28 cellular contexts compared by ENCODE assay signal in genomic region chr10:61586829-61587228, GRCh38.
A peak's percentile ranks its signal among the peaks of the same experiment; 100 is the strongest.
DNase-seq lines count a peak whose midpoint lies in the region; ATAC-seq, FAIRE-seq and TF ChIP-seq lines count a peak whose summit lies in the region.
"Had no signal": no experiment of that assay in that cellular context is flagged by ENCODE, and none has a peak within 500 bp of the region (broad histone marks: within the 10 kb centered on the region; RNA-seq: fewer than 3 reads in every experiment).

No MANE protein-coding gene starts in this region.

- H3K9me3 ChIP-seq in K562 (replicated peaks; ENCODE audit: control insufficient read depth, insufficient read depth, low read depth, low read length): no peaks in the 10 kb centered on the region
- H3K9me3 ChIP-seq in Peyer's patch: no peaks in the 10 kb centered on the region
- no peaks in the 10 kb centered on the region for H3K9me3 ChIP-seq in naive thymus-derived CD4-positive, alpha-beta T cell (ENCODE audit: control insufficient read depth in 2 of 3, low read length in 3 of 3)
- H3K9me3 ChIP-seq: BE2C, BLaER1 had no signal

- no peak for TF ChIP-seq EP300 in K562 (IDR thresholded peaks at IDR 0.05; ENCODE audit: low read length)

- no peaks in the 10 kb centered on the region for H3K9me3 Mint-ChIP-seq in stimulated activated memory B cell treated with anti-CD40 and anti-IgM and Interleukin-4, amounts not matched to agents 10 μg/mL and 1 μg/mL and 100 μg/mL, for 72 hours
- H3K9me3 Mint-ChIP-seq in naive thymus-derived CD4-positive, alpha-beta T cell: peaks cover 0 to 3% (median 0%) of the 10 kb centered on the region in 11 donors
- H3K9me3 Mint-ChIP-seq: CD8-positive, alpha-beta memory T cell had no signal

- no peaks in the 10 kb centered on the region for H4K20me1 ChIP-seq in K562 (replicated peaks; ENCODE audit: control insufficient read depth, insufficient read depth, low read length)
- H4K20me1 ChIP-seq: BLaER1 had no signal

- peaks cover 12% of the 10 kb centered on the region for H3K4me1 Mint-ChIP-seq in stimulated activated memory B cell treated with anti-CD40 and anti-IgM and Interleukin-4, amounts not matched to agents 10 μg/mL and 1 μg/mL and 100 μg/mL, for 72 hours
- no peaks in the 10 kb centered on the region for H3K4me1 Mint-ChIP-seq in naive thymus-derived CD4-positive, alpha-beta T cell
- H3K4me1 Mint-ChIP-seq: CD4-positive, alpha-beta memory T cell; CD4-positive, CD25-positive, alpha-beta regulatory T cell; CD8-positive, alpha-beta memory T cell had no signal

- in situ Hi-C loops in K562 (cut with MboI): no loop called here

- H3K27ac ChIP-seq in K562 (ENCODE audit: extremely low read depth, low read depth, low read length) (no peak overlapping the region), Peyer's patch (no peak overlapping the region)
- H3K27ac ChIP-seq in naive thymus-derived CD4-positive, alpha-beta T cell (ENCODE audit: low read depth, low read length): no peak overlapping the region
- H3K27ac ChIP-seq: BLaER1 had no signal

- H3K9me1 ChIP-seq in K562 (ENCODE audit: control insufficient read depth, insufficient read depth, low read length): no peaks in the 10 kb centered on the region

- H3K4me2 ChIP-seq in K562 (ENCODE audit: insufficient read depth, low read length): no peak overlapping the region
- H3K4me2 ChIP-seq: BLaER1 had no signal

- no peaks in the 10 kb centered on the region for H3K36me3 ChIP-seq in K562 (ENCODE audit: control insufficient read depth, insufficient read depth, low read length)
- no peaks in the 10 kb centered on the region for H3K36me3 ChIP-seq in Peyer's patch
- H3K36me3 ChIP-seq in naive thymus-derived CD4-positive, alpha-beta T cell (ENCODE audit: control insufficient read depth in 2 of 3, insufficient read depth in 3 of 3, low read length in 3 of 3): no peaks in the 10 kb centered on the region
- H3K36me3 ChIP-seq: BE2C, BLaER1 had no signal

- no peak for TF ChIP-seq CTCF in K562 (IDR thresholded peaks at IDR 0.05 in 2 of 3, conservative IDR thresholded peaks at IDR 0.05 in 1 of 3; ENCODE audit: insufficient read depth in 2 of 3, low read depth in 1 of 3, low read length in 3 of 3)
- TF ChIP-seq CTCF in Peyer's patch (IDR thresholded peaks at IDR 0.05): no peak

- CTCF ChIA-PET in K562 (lab: Yijun Ruan, JAX; ENCODE audit: low intra/inter-chr PET ratio): no interaction called here
- CTCF ChIA-PET in naive thymus-derived CD4-positive, alpha-beta T cell (lab: Charles Lee): no interaction called here

- intact Hi-C loops in K562 (cut with micrococcal nuclease): loop anchor here (5.0 kb wide), 2 partner anchors 145 to 245 kb away; no protein-coding TSS in a partner anchor
- intact Hi-C loops in naive thymus-derived CD4-positive, alpha-beta T cell (cut with micrococcal nuclease): no loop called here

- TF ChIP-seq RAD21 in K562 (CRISPR knock-in tag; conservative IDR thresholded peaks at IDR 0.05 in 1 of 2, IDR thresholded peaks at IDR 0.05 in 1 of 2): no peak

- TF ChIP-seq POLR2A in K562 (conservative IDR thresholded peaks at IDR 0.05) (no peak), Peyer's patch (IDR thresholded peaks at IDR 0.05) (no peak)

- peak; percentile 16 for DNase-seq in OCI-M1 (lab: John Stamatoyannopoulos, UW)
- peak in 1 of 4 experiments; percentile 30 for DNase-seq in K562 (ENCODE audit: extremely low read depth in 1 of 4, low spot score in 3 of 4)
- DNase-seq in Peyer's patch: no peak
- no peak for DNase-seq in naive thymus-derived CD4-positive, alpha-beta T cell
- DNase-seq in cortex of kidney (lab: John Stamatoyannopoulos, UW): no peak
- DNase-seq: 8988T; ACHN; BE2C; C1 segment of cervical spinal cord; CD4-positive, alpha-beta memory T cell; CD4-positive, CD25-positive, alpha-beta regulatory T cell; CD8-positive, alpha-beta memory T cell; COR-L47; DMS 273 treated with DMSO at 0.1 percent for 48 hours; DMS153; DMS53; DMS79; DND-41; EL; GDM1 had no signal

- POLR2A ChIA-PET in K562 (lab: Yijun Ruan, JAX): interaction anchor here (0.7 to 1.0 kb wide), 3 partner anchors 17 to 1362 kb away, joined by 3 read pairs; no protein-coding TSS in a partner anchor
- POLR2A ChIA-PET in naive thymus-derived CD4-positive, alpha-beta T cell (lab: Charles Lee): no interaction called here

- H3K79me2 ChIP-seq in K562 (ENCODE audit: control insufficient read depth, insufficient read depth, low read length): no peaks in the 10 kb centered on the region

- no peak overlapping the region for H3K4me3 Mint-ChIP-seq in stimulated activated memory B cell treated with anti-CD40 and anti-IgM and Interleukin-4, amounts not matched to agents 10 μg/mL and 1 μg/mL and 100 μg/mL, for 72 hours
- H3K4me3 Mint-ChIP-seq in naive thymus-derived CD4-positive, alpha-beta T cell: no peak overlapping the region
- H3K4me3 Mint-ChIP-seq: CD14-positive monocyte; CD4-positive, alpha-beta memory T cell; CD4-positive, CD25-positive, alpha-beta regulatory T cell; CD8-positive, alpha-beta memory T cell had no signal

- H3K27me3 Mint-ChIP-seq in stimulated activated memory B cell treated with anti-CD40 and anti-IgM and Interleukin-4, amounts not matched to agents 10 μg/mL and 1 μg/mL and 100 μg/mL, for 72 hours: no peaks in the 10 kb centered on the region
- peaks cover 0 to 7% (median 6%) of the 10 kb centered on the region in 5 donors for H3K27me3 Mint-ChIP-seq in naive thymus-derived CD4-positive, alpha-beta T cell

- no peak overlapping the region for H2AFZ ChIP-seq in K562 (ENCODE audit: low read depth, low read length)

- ATAC-seq in K562: no peak
- peak; percentile 34 for ATAC-seq in stimulated activated memory B cell treated with anti-CD40 and anti-IgM and Interleukin-4, amounts not matched to agents 10 μg/mL and 1 μg/mL and 100 μg/mL, for 72 hours
- no peak for ATAC-seq in naive thymus-derived CD4-positive, alpha-beta T cell
- ATAC-seq: GM12878 had no signal

- no peak overlapping the region for H3K9ac ChIP-seq in K562 (ENCODE audit: insufficient read depth in 1 of 2, low read depth in 2 of 2, low read length in 2 of 2)
- H3K9ac ChIP-seq: BLaER1 had no signal

- H3K27me3 ChIP-seq in K562 (ENCODE audit: control insufficient read depth in 2 of 2, insufficient read depth in 2 of 2, low read length in 2 of 2) (no peaks in the 10 kb centered on the region), Peyer's patch (no peaks in the 10 kb centered on the region)
- peaks cover 0 to 3% of the 10 kb centered on the region in 2 donors for H3K27me3 ChIP-seq in naive thymus-derived CD4-positive, alpha-beta T cell (ENCODE audit: control insufficient read depth in 2 of 2, insufficient read depth in 2 of 2, low read length in 2 of 2)
- H3K27me3 ChIP-seq: BE2C, BLaER1 had no signal

- 6% methylated on average over 1 of the region's 1 CpG for WGBS in K562 (ENCODE audit: insufficient coverage, low coverage, missing lambda C conversion rate)

- no TSS peak for BruUV-seq in K562 (replicated peaks; lab: Mats Ljungman, UMichigan)

- H3K4me1 ChIP-seq in K562 (replicated peaks in 1 of 2; ENCODE audit: control insufficient read depth in 2 of 2, insufficient read depth in 2 of 2, low read length in 2 of 2): peaks cover 0 to 12% of the 10 kb centered on the region in 2 experiments; a peak in 3 of 5 replicates
- no peaks in the 10 kb centered on the region for H3K4me1 ChIP-seq in Peyer's patch
- H3K4me1 ChIP-seq in naive thymus-derived CD4-positive, alpha-beta T cell (ENCODE audit: control insufficient read depth in 2 of 2, insufficient read depth in 2 of 2, low read length in 2 of 2): no peaks in the 10 kb centered on the region
- H3K4me1 ChIP-seq: BE2C, BLaER1 had no signal

- H3K36me3 Mint-ChIP-seq in stimulated activated memory B cell treated with anti-CD40 and anti-IgM and Interleukin-4, amounts not matched to agents 10 μg/mL and 1 μg/mL and 100 μg/mL, for 72 hours: no peaks in the 10 kb centered on the region
- no peaks in the 10 kb centered on the region for H3K36me3 Mint-ChIP-seq in naive thymus-derived CD4-positive, alpha-beta T cell
- H3K36me3 Mint-ChIP-seq: CD14-positive monocyte; CD4-positive, alpha-beta memory T cell; CD4-positive, CD25-positive, alpha-beta regulatory T cell; CD8-positive, alpha-beta memory T cell had no signal

- H3K27ac Mint-ChIP-seq in stimulated activated memory B cell treated with anti-CD40 and anti-IgM and Interleukin-4, amounts not matched to agents 10 μg/mL and 1 μg/mL and 100 μg/mL, for 72 hours: no peak overlapping the region
- no peak overlapping the region for H3K27ac Mint-ChIP-seq in naive thymus-derived CD4-positive, alpha-beta T cell
- H3K27ac Mint-ChIP-seq: CD14-positive monocyte; CD4-positive, alpha-beta memory T cell; CD4-positive, CD25-positive, alpha-beta regulatory T cell; CD8-positive, alpha-beta memory T cell had no signal

- H3K4me3 ChIP-seq in K562 (no peak overlapping the region), Peyer's patch (no peak overlapping the region)
- no peak overlapping the region for H3K4me3 ChIP-seq in naive thymus-derived CD4-positive, alpha-beta T cell (ENCODE audit: low read length)
- H3K4me3 ChIP-seq: BLaER1, GM12878 had no signal

- FAIRE-seq in K562 (lab: Jason Lieb, UNC): no peak
- FAIRE-seq: A204.1, GM12878, GM12892, GM18507, GM19239 had no signal

TF ChIP-seq in K562, 482 proteins besides CTCF, POLR2A, EP300 and RAD21 (continues in another document):
- TF ChIP-seq JUNB (CRISPR knock-in tag; conservative IDR thresholded peaks at IDR 0.05) (no peak), CTCFL (IDR thresholded peaks at IDR 0.05; ENCODE audit: borderline replicate concordance, insufficient read depth, low read depth, low read length, poor library complexity, severe bottlenecking) (no peak)
